ENCODE assay signal across 19 cellular contexts in genomic region chr3:143208976-143209714, GRCh38.
A peak's percentile ranks its signal among the peaks of the same experiment; 100 is the strongest.
DNase-seq lines count a peak whose midpoint lies in the region; ATAC-seq and TF ChIP-seq lines count a peak whose summit lies in the region.
"Had no signal": no experiment of that assay in that cellular context is flagged by ENCODE, and none has a peak within 500 bp of the region (broad histone marks: within the 10 kb centered on the region; RNA-seq: fewer than 3 reads in every experiment).

No MANE protein-coding gene starts in this region.

- DNase-seq in activated B cell treated with CpG ODN at 0.5 μM for 24 hours, result no peak
- DNase-seq in neural progenitor cell (ENCODE audit: low spot score), result no peak
- DNase-seq in glomerular visceral epithelial cell (ENCODE audit: extremely low spot score), result no peak
- DNase-seq: GDM1, KG1, NCI-H1105 treated with DMSO at 0.1 percent for 48 hours, NCI-H1694 treated with DMSO at 0.1 percent for 48 hours, NCI-H2107, NCI-H345, NCI-H526, SW 1271 had no signal

- H3K27ac ChIP-seq in DOHH2 (ENCODE audit: low read depth, low read length), result no peak overlapping the region
- peak overlapping the region; percentile 94 for H3K27ac ChIP-seq in KOPT-K1 (ENCODE audit: low read depth, low read length, poor library complexity, severe bottlenecking)
- no peak overlapping the region for H3K27ac ChIP-seq in neural progenitor cell
- H3K27ac ChIP-seq: C4-2B had no signal

- ATAC-seq in activated B cell treated with CpG ODN at 0.5 μM for 24 hours (ENCODE audit: low read depth), result no peak
- no peak for ATAC-seq in HG03045 (IDR thresholded peaks at IDR 0.05; ENCODE audit: unreplicated experiment)
- ATAC-seq in GM21717 (IDR thresholded peaks at IDR 0.05; ENCODE audit: unreplicated experiment), result no peak
- ATAC-seq: GM23338, HCT116, Panc1 had no signal

- H3K27ac Mint-ChIP-seq in activated B cell treated with CpG ODN at 0.5 μM for 24 hours, result peak overlapping the region; percentile 56
- H3K27ac Mint-ChIP-seq in neural progenitor cell, result peak overlapping the region; percentile 39
- H3K27ac Mint-ChIP-seq: GM23338 had no signal

- intact Hi-C loops in activated B cell treated with CpG ODN at 0.5 μM for 24 hours (cut with micrococcal nuclease), result loop anchor here (5.0 kb wide), 1 partner anchor 463 kb away; no protein-coding TSS in a partner anchor

- H3K27me3 ChIP-seq in DOHH2 (ENCODE audit: control insufficient read depth, low read length) (no peaks in the 10 kb centered on the region), neural progenitor cell (no peaks in the 10 kb centered on the region)

- H3K9me2 ChIP-seq in DOHH2 (replicated peaks; ENCODE audit: control insufficient read depth, low read length), result no peaks in the 10 kb centered on the region

- H3K4me1 Mint-ChIP-seq in activated B cell treated with CpG ODN at 0.5 μM for 24 hours (peaks cover 16% of the 10 kb centered on the region), neural progenitor cell (peaks cover 37% of the 10 kb centered on the region)

- H3K36me3 Mint-ChIP-seq in activated B cell treated with CpG ODN at 0.5 μM for 24 hours (ENCODE audit: low read depth) (no peaks in the 10 kb centered on the region), neural progenitor cell (no peaks in the 10 kb centered on the region)

- no peak overlapping the region for H3K9ac ChIP-seq in neural progenitor cell

- no peaks in the 10 kb centered on the region for H3K79me2 ChIP-seq in DOHH2 (ENCODE audit: control insufficient read depth, low read length)
- H3K79me2 ChIP-seq in neural progenitor cell (ENCODE audit: low read depth), result no peaks in the 10 kb centered on the region

- H3K27me3 Mint-ChIP-seq in activated B cell treated with CpG ODN at 0.5 μM for 24 hours (no peaks in the 10 kb centered on the region), neural progenitor cell (ENCODE audit: insufficient read depth, low read depth) (peaks cover 6% of the 10 kb centered on the region)

- no peak overlapping the region for H3K4me3 ChIP-seq in DOHH2 (ENCODE audit: low read length)
- no peak overlapping the region for H3K4me3 ChIP-seq in neural progenitor cell
- H3K4me3 ChIP-seq: GM23338 had no signal

- no peak overlapping the region for H2AFZ ChIP-seq in neural progenitor cell (replicated peaks)

- no peak overlapping the region for H3K4me3 Mint-ChIP-seq in activated B cell treated with CpG ODN at 0.5 μM for 24 hours
- H3K4me3 Mint-ChIP-seq in neural progenitor cell, result no peak overlapping the region
- H3K4me3 Mint-ChIP-seq: GM23338 had no signal

- CTCF ChIA-PET in activated B cell treated with CpG ODN at 0.5 μM for 24 hours (lab: Charles Lee), result no interaction called here

- H3K9me3 Mint-ChIP-seq in activated B cell treated with CpG ODN at 0.5 μM for 24 hours, result peaks cover 7% of the 10 kb centered on the region
- peaks cover 9% of the 10 kb centered on the region for H3K9me3 Mint-ChIP-seq in neural progenitor cell

- no peaks in the 10 kb centered on the region for H4K20me1 ChIP-seq in DOHH2 (ENCODE audit: control insufficient read depth, insufficient read depth, low read depth, low read length)
- no peaks in the 10 kb centered on the region for H4K20me1 ChIP-seq in neural progenitor cell (ENCODE audit: low read depth)

- peaks cover 6% of the 10 kb centered on the region; the same call in 1 of the 2 replicates for H3K36me3 ChIP-seq in DOHH2 (ENCODE audit: control insufficient read depth, low read length)
- no peaks in the 10 kb centered on the region for H3K36me3 ChIP-seq in KOPT-K1 (ENCODE audit: insufficient read depth, low read length)
- no peaks in the 10 kb centered on the region for H3K36me3 ChIP-seq in neural progenitor cell

- H3K4me1 ChIP-seq in DOHH2 (ENCODE audit: control insufficient read depth, low read length) (peaks cover 69% of the 10 kb centered on the region), neural progenitor cell (peaks cover 28% of the 10 kb centered on the region)

- POLR2A ChIA-PET in activated B cell treated with CpG ODN at 0.5 μM for 24 hours (lab: Charles Lee), result no interaction called here

- no peak for TF ChIP-seq CTCF in DOHH2 (IDR thresholded peaks at IDR 0.05; ENCODE audit: low read depth, low read length, poor library complexity, severe bottlenecking)
- TF ChIP-seq CTCF in activated B cell treated with CpG ODN at 0.5 μM for 24 hours (IDR thresholded peaks at IDR 0.05), result no peak
- no peak for TF ChIP-seq CTCF in neural progenitor cell (IDR thresholded peaks at IDR 0.05)

- H3K9me3 ChIP-seq in DOHH2 (ENCODE audit: control insufficient read depth, insufficient read depth, low read length) (no peaks in the 10 kb centered on the region), KOPT-K1 (ENCODE audit: insufficient read depth, low read length, poor library complexity, severe bottlenecking) (peaks cover 18% of the 10 kb centered on the region), neural progenitor cell (ENCODE audit: low read depth) (no peaks in the 10 kb centered on the region)

- H3F3A ChIP-seq in DOHH2 (ENCODE audit: control insufficient read depth, insufficient read depth) (peaks cover 15% of the 10 kb centered on the region; the same call in 1 of the 2 replicates), neural progenitor cell (ENCODE audit: low read depth) (peaks cover 17% of the 10 kb centered on the region)

- peak overlapping the region; percentile 35 for H3K4me2 ChIP-seq in DOHH2 (ENCODE audit: low read length)
- no peak overlapping the region for H3K4me2 ChIP-seq in neural progenitor cell
- H3K4me2 ChIP-seq: GM23338 had no signal
